Comparison of ENCODE assay signal across 18 cellular contexts in the genomic region with DNA sequence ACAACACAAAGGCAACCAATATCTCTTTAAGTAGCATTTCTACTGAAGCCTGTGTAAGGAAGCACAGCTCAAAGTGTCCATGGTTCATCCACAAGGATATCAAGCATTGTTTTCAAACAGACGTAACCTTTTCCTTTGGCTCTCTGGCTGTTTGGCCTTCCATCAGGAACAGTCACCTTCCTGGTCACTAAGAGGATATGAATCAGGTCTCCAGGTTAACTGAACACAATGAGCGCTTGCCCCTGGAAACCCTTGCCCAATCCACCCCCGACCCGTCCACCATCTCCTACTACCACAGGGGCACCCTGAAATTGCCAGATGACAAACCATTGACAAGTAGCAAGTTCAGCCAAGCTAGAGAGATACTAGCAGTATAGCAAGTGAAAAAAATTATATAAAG.
DNase-seq lines count a peak whose midpoint lies in the region; FAIRE-seq and TF ChIP-seq lines count a peak whose summit lies in the region.
"Had no signal": no experiment of that assay in that cellular context is flagged by ENCODE, and none has a peak within 500 bp of the region (broad histone marks: within the 10 kb centered on the region; RNA-seq: fewer than 3 reads in every experiment).

No MANE protein-coding gene starts in this region.

- peak overlapping the region; percentile 50 for H3K27ac Mint-ChIP-seq in activated CD4-positive, alpha-beta T cell treated with anti-CD3 and anti-CD28 coated beads, Interleukin-2, amount 10 ng/mL, durations not matched to agents 24 days and 14 days
- no peak overlapping the region for H3K27ac Mint-ChIP-seq in CD14-positive monocyte

- no peaks in the 10 kb centered on the region for H3K36me3 Mint-ChIP-seq in activated CD4-positive, alpha-beta T cell treated with anti-CD3 and anti-CD28 coated beads, Interleukin-2, amount 10 ng/mL, durations not matched to agents 24 days and 14 days (ENCODE audit: low read depth)
- no peaks in the 10 kb centered on the region for H3K36me3 Mint-ChIP-seq in CD14-positive monocyte

- H3K9me3 Mint-ChIP-seq in activated CD4-positive, alpha-beta T cell treated with anti-CD3 and anti-CD28 coated beads, Interleukin-2, amount 10 ng/mL, durations not matched to agents 24 days and 14 days, result no peaks in the 10 kb centered on the region
- no peaks in the 10 kb centered on the region for H3K9me3 Mint-ChIP-seq in CD14-positive monocyte

- intact Hi-C loops in activated CD4-positive, alpha-beta T cell treated with anti-CD3 and anti-CD28 coated beads, Interleukin-2, amount 10 ng/mL, durations not matched to agents 24 days and 14 days (cut with micrococcal nuclease), result no loop called here
- intact Hi-C loops in kidney (cut with DNase I) (no loop called here), CD14-positive monocyte (cut with micrococcal nuclease) (loop anchor here (2.0 to 10.0 kb wide), 3 partner anchors 233 to 393 kb away; no protein-coding TSS in a partner anchor)

- no peaks in the 10 kb centered on the region for H3K36me3 ChIP-seq in kidney (ENCODE audit: control insufficient read depth in 1 of 2, insufficient read depth in 2 of 2, low read length in 2 of 2)
- H3K36me3 ChIP-seq: BLaER1 treated with 17β-estradiol and CSF1 and Interleukin-3, amounts not matched to agents 10 nM and 100 nM; Peyer's patch had no signal

- H3K27me3 Mint-ChIP-seq in activated CD4-positive, alpha-beta T cell treated with anti-CD3 and anti-CD28 coated beads, Interleukin-2, amount 10 ng/mL, durations not matched to agents 24 days and 14 days, result peaks cover 3% of the 10 kb centered on the region
- peaks cover 0 to 3% (median 0%) of the 10 kb centered on the region in 3 donors for H3K27me3 Mint-ChIP-seq in CD14-positive monocyte (ENCODE audit: low read depth in 3 of 3)

- no peaks in the 10 kb centered on the region for H3K9me3 ChIP-seq in kidney (ENCODE audit: control insufficient read depth in 1 of 2, low read length in 2 of 2)
- H3K9me3 ChIP-seq: BLaER1 treated with 17β-estradiol and CSF1 and Interleukin-3, amounts not matched to agents 10 nM and 100 nM; Peyer's patch had no signal

- no peak overlapping the region for H3K9ac ChIP-seq in kidney (ENCODE audit: low read length in 2 of 2)
- H3K9ac ChIP-seq: BLaER1 treated with 17β-estradiol and CSF1 and Interleukin-3, amounts not matched to agents 10 nM and 100 nM had no signal

- H3K4me3 Mint-ChIP-seq in activated CD4-positive, alpha-beta T cell treated with anti-CD3 and anti-CD28 coated beads, Interleukin-2, amount 10 ng/mL, durations not matched to agents 24 days and 14 days, result no peak overlapping the region
- H3K4me3 Mint-ChIP-seq in CD14-positive monocyte, result no peak overlapping the region

- no peak for DNase-seq in activated CD4-positive, alpha-beta T cell treated with anti-CD3 and anti-CD28 coated beads, Interleukin-2, amount 10 ng/mL, durations not matched to agents 24 days and 14 days
- no peak for DNase-seq in activated CD4-positive, alpha-beta T cell treated with anti-CD3 and anti-CD28 coated beads for 1 hour
- DNase-seq in dermis blood vessel endothelial cell (peak; percentile 97), kidney (peak; percentile 69), renal cortical epithelial cell (ENCODE audit: low read depth) (peak; percentile 24), epidermal melanocyte (ENCODE audit: insufficient read length, low spot score) (no peak), CD14-positive monocyte (ENCODE audit: low spot score) (no peak)
- DNase-seq in stimulated activated CD4-positive, alpha-beta T cell treated with anti-CD3 and anti-CD28 coated beads, Interleukin-2, amount 100 ng/mL, for 24 hours, result no peak
- DNase-seq: 8988T, DMS153, EL, Karpas-422, NCI-H1417, NCI-H1930, NCI-H2171, Peyer's patch had no signal

- no peak for FAIRE-seq in kidney (lab: Jason Lieb, UNC)
- FAIRE-seq: H1 had no signal

- no peaks in the 10 kb centered on the region for H3K4me1 Mint-ChIP-seq in activated CD4-positive, alpha-beta T cell treated with anti-CD3 and anti-CD28 coated beads, Interleukin-2, amount 10 ng/mL, durations not matched to agents 24 days and 14 days
- H3K4me1 Mint-ChIP-seq in CD14-positive monocyte, result peaks cover 7% of the 10 kb centered on the region

- no peak overlapping the region for H3K27ac ChIP-seq in kidney (ENCODE audit: low read depth in 2 of 2, low read length in 2 of 2)
- H3K27ac ChIP-seq: BLaER1 treated with 17β-estradiol and CSF1 and Interleukin-3, amounts not matched to agents 10 nM and 100 nM; Peyer's patch had no signal

- peaks cover 0 to 3% of the 10 kb centered on the region in 2 donors for H3K4me1 ChIP-seq in kidney (ENCODE audit: control insufficient read depth in 1 of 2, insufficient read depth in 1 of 2, low read depth in 1 of 2, low read length in 2 of 2)
- H3K4me1 ChIP-seq: BLaER1 treated with 17β-estradiol and CSF1 and Interleukin-3, amounts not matched to agents 10 nM and 100 nM; Peyer's patch had no signal

- no peak overlapping the region for H3K4me3 ChIP-seq in kidney (ENCODE audit: low read length in 2 of 2)
- H3K4me3 ChIP-seq: BLaER1 treated with 17β-estradiol and CSF1 and Interleukin-3, amounts not matched to agents 10 nM and 100 nM; Peyer's patch had no signal

- TF ChIP-seq CTCF in kidney (IDR thresholded peaks at IDR 0.05; ENCODE audit: borderline replicate concordance, extremely low read depth, insufficient read depth), result no peak
- TF ChIP-seq CTCF in CD14-positive monocyte (IDR thresholded peaks at IDR 0.05), result no peak

Comparison
In these comparisons a context has a peak if more than half of its experiments do, and no peak if none do; other contexts are left out.
1. DNase-seq: peak in dermis blood vessel endothelial cell (single experiment), kidney (single experiment) and renal cortical epithelial cell (single experiment); none in activated CD4-positive, alpha-beta T cell treated with anti-CD3 and anti-CD28 coated beads, Interleukin-2, amount 10 ng/mL, durations not matched to agents 24 days and 14 days (single experiment), activated CD4-positive, alpha-beta T cell treated with anti-CD3 and anti-CD28 coated beads for 1 hour (single experiment), epidermal melanocyte (single experiment), CD14-positive monocyte (single experiment) and stimulated activated CD4-positive, alpha-beta T cell treated with anti-CD3 and anti-CD28 coated beads, Interleukin-2, amount 100 ng/mL, for 24 hours (0 of 2).
2. intact Hi-C loops: an anchor here in CD14-positive monocyte (2.0 to 10.0 kb wide); none called in activated CD4-positive, alpha-beta T cell treated with anti-CD3 and anti-CD28 coated beads, Interleukin-2, amount 10 ng/mL, durations not matched to agents 24 days and 14 days and kidney.